24 cellular contexts compared by ENCODE assay signal in genomic region chr22:19831016-19831415, GRCh38.
"Had no signal": no experiment of that assay in that cellular context is flagged by ENCODE, and none has a peak within 500 bp of the region (broad histone marks: within the 10 kb centered on the region; RNA-seq: fewer than 3 reads in every experiment).

No MANE protein-coding gene starts in this region.

- DNase-seq: IMR-90; Kasumi-1; MM.1S; NCI-H1092 treated with DMSO at 0.1 percent for 48 hours; NCI-H1436; NCI-H187; NCI-H2029; NCI-H2081 treated with DMSO at 0.1 percent for 48 hours; NCI-H2171; NCI-H226; NCI-H446; NCI-H510A; NCI-H524 treated with DMSO at 0.1 percent for 48 hours; NCI-H69; NCI-H774; NK-92 treated with Interleukin-12 subunit alpha and Interleukin-12 subunit beta, amount 100 ng/mL, for 24 hours; PC-3; SHP77 treated with DMSO at 0.1 percent for 48 hours; SJCRH30 had no signal

- H3K4me3 ChIP-seq: SJCRH30 had no signal

- ATAC-seq: HepG2, Panc1, PC-3, Right ventricle myocardium inferior, SK-N-SH treated with all-trans-retinoic acid at 6 μM for 48 hours had no signal

- H3K27me3 ChIP-seq: SJCRH30 had no signal

- H3K4me1 ChIP-seq: SJCRH30 had no signal

- FAIRE-seq: HepG2 had no signal

- H3K9ac ChIP-seq: KMS-11 had no signal

- H3K27ac ChIP-seq: KMS-11, SJCRH30 had no signal

- H3K9me3 ChIP-seq: SJCRH30 had no signal

- H3K4me2 ChIP-seq: KMS-11 had no signal
